In the genomic region with DNA sequence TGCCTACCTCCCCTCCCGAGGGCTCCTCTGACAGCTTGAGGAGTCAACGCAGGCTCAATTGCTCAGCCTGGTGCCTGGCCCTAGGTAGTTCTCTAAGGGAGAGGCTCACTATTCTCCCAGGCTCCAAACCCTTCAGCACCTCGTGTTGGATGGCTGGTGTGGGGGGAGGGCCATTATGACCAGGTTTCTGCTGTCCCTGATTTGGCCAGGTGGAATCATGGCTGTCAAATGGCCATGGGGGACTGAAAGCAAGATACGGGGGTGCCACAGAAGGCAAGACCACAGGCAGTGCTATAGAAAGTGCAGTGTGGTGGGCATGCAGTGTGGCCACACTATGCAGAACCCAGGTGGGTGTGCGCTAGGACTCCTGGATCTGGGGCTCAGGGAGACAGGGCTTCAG, we compare ENCODE assay signal across 1 cellular context.
TF ChIP-seq lines count a peak whose summit lies in the region.

No MANE protein-coding gene starts in this region.

TF ChIP-seq in H1, 55 proteins besides CTCF, POLR2A, EP300 and RAD21:
- TF ChIP-seq SP1 (IDR thresholded peaks at IDR 0.05; ENCODE audit: low read depth, low read length) (no peak), SUZ12 (IDR thresholded peaks at IDR 0.05; ENCODE audit: low read length) (no peak), HDAC6 (IDR thresholded peaks at IDR 0.05; ENCODE audit: low read depth, low read length) (no peak), CBX5 (IDR thresholded peaks at IDR 0.05; ENCODE audit: low read depth, low read length) (no peak), TCF12 (IDR thresholded peaks at IDR 0.05; ENCODE audit: low read depth, low read length) (no peak), CBX8 (IDR thresholded peaks at IDR 0.05; ENCODE audit: borderline replicate concordance, low read depth, low read length) (no peak), MAFK (IDR thresholded peaks at IDR 0.05; ENCODE audit: low read depth, low read length) (no peak), RFX5 (IDR thresholded peaks at IDR 0.05; ENCODE audit: borderline replicate concordance, low read depth, low read length) (no peak), TAF1 (IDR thresholded peaks at IDR 0.05; ENCODE audit: low read depth, low read length) (no peak)
TF ChIP-seq in H1: peak in this region for 0.
